In genomic region chr20:29756664-29757063, GRCh38 we compare ENCODE assay signal across 25 cellular contexts.
DNase-seq lines count a peak whose midpoint lies in the region; ATAC-seq, FAIRE-seq and TF ChIP-seq lines count a peak whose summit lies in the region.
"Had no signal": no experiment of that assay in that cellular context is flagged by ENCODE, and none has a peak within 500 bp of the region (broad histone marks: within the 10 kb centered on the region; RNA-seq: fewer than 3 reads in every experiment).

No MANE protein-coding gene starts in this region.

- H3K79me2 ChIP-seq in SK-N-SH (ENCODE audit: insufficient read depth) (no peaks in the 10 kb centered on the region), osteoblast (ENCODE audit: insufficient read depth, low read length) (no peaks in the 10 kb centered on the region)

- WGBS in SK-N-SH (ENCODE audit: low lambda C conversion rate), result 27% methylated on average over 15 of the region's 17 CpGs

- H3K9ac ChIP-seq in SK-N-SH (no peak overlapping the region), kidney (ENCODE audit: low read length in 2 of 2) (no peak overlapping the region)
- H3K9ac ChIP-seq: BLaER1 treated with 17β-estradiol and CSF1 and Interleukin-3, amounts not matched to agents 10 nM and 100 nM had no signal

- no peaks in the 10 kb centered on the region for H3F3A ChIP-seq in SK-N-SH (replicated peaks; ENCODE audit: insufficient read depth)

- DNase-seq in NCI-H2171 treated with DMSO at 0.1 percent for 48 hours (lab: John Stamatoyannopoulos, UW) (peak; percentile 19), NCI-H2171 (lab: John Stamatoyannopoulos, UW) (no peak), SK-N-SH (peak; percentile 6), kidney (peak; percentile 63), upper lobe of right lung (peak; percentile 39), osteoblast (ENCODE audit: insufficient read length, low spot score, missing footprints) (no peak)
- no peak for DNase-seq in activated naive CD4-positive, alpha-beta T cell treated with anti-CD3 and anti-CD28 coated beads for 36 hours
- DNase-seq: AML-193; CD4-positive, alpha-beta T cell; CD8-positive, alpha-beta T cell; DMS 273 treated with DMSO at 0.1 percent for 48 hours; DMS153; DMS53; DMS79; DND-41; EL; GDM1 had no signal

- CTCF ChIA-PET in SK-N-SH (lab: Yijun Ruan, JAX), result no interaction called here
- CTCF ChIA-PET in activated naive CD4-positive, alpha-beta T cell treated with anti-CD3 and anti-CD28 coated beads for 36 hours (lab: Charles Lee), result no interaction called here

- POLR2A ChIA-PET in SK-N-SH (lab: Yijun Ruan, JAX), result no interaction called here

- intact Hi-C loops in kidney (cut with DNase I), result no loop called here
- intact Hi-C loops in upper lobe of right lung (cut with DNase I), result no loop called here
- intact Hi-C loops in activated naive CD4-positive, alpha-beta T cell treated with anti-CD3 and anti-CD28 coated beads for 36 hours (cut with micrococcal nuclease), result no loop called here

- H3K4me3 ChIP-seq in SK-N-SH (ENCODE audit: low read depth in 2 of 2, low read length in 1 of 2) (no peak overlapping the region), kidney (ENCODE audit: low read length in 2 of 2) (no peak overlapping the region), upper lobe of right lung (no peak overlapping the region), osteoblast (ENCODE audit: insufficient read depth, low read length) (no peak overlapping the region)
- H3K4me3 ChIP-seq: A549; BLaER1 treated with 17β-estradiol and CSF1 and Interleukin-3, amounts not matched to agents 10 nM and 100 nM; GM12878 had no signal

- H3K4me3 Mint-ChIP-seq in activated naive CD4-positive, alpha-beta T cell treated with anti-CD3 and anti-CD28 coated beads for 36 hours, result no peak overlapping the region
- H3K4me3 Mint-ChIP-seq: B cell; CD4-positive, alpha-beta T cell; CD8-positive, alpha-beta T cell had no signal

- H3K27me3 ChIP-seq in SK-N-SH (ENCODE audit: insufficient read depth), result no peaks in the 10 kb centered on the region
- H3K27me3 ChIP-seq in upper lobe of right lung, result no peaks in the 10 kb centered on the region
- no peaks in the 10 kb centered on the region for H3K27me3 ChIP-seq in osteoblast (ENCODE audit: insufficient read depth, low read length)
- H3K27me3 ChIP-seq: BLaER1 treated with 17β-estradiol and CSF1 and Interleukin-3, amounts not matched to agents 10 nM and 100 nM had no signal

- TF ChIP-seq CTCF in SK-N-SH (IDR thresholded peaks at IDR 0.05) (no peak), kidney (IDR thresholded peaks at IDR 0.05; ENCODE audit: borderline replicate concordance, extremely low read depth, insufficient read depth) (no peak), upper lobe of right lung (IDR thresholded peaks at IDR 0.05) (no peak), osteoblast (IDR thresholded peaks at IDR 0.05; ENCODE audit: extremely low read depth, low read depth, low read length) (no peak)

- H3K4me1 Mint-ChIP-seq in activated naive CD4-positive, alpha-beta T cell treated with anti-CD3 and anti-CD28 coated beads for 36 hours (ENCODE audit: low read depth), result peaks cover 15% of the 10 kb centered on the region
- H3K4me1 Mint-ChIP-seq: B cell had no signal

- H3K4me1 ChIP-seq in SK-N-SH (ENCODE audit: control insufficient read depth in 1 of 2, insufficient read depth in 2 of 2, low read depth in 1 of 2, low read length in 1 of 2) (no peaks in the 10 kb centered on the region), kidney (ENCODE audit: control insufficient read depth in 1 of 2, insufficient read depth in 1 of 2, low read depth in 1 of 2, low read length in 2 of 2) (no peaks in the 10 kb centered on the region), upper lobe of right lung (no peaks in the 10 kb centered on the region), osteoblast (ENCODE audit: insufficient read depth, low read length) (no peaks in the 10 kb centered on the region)
- H3K4me1 ChIP-seq: A549; BLaER1 treated with 17β-estradiol and CSF1 and Interleukin-3, amounts not matched to agents 10 nM and 100 nM had no signal

- H4K20me1 ChIP-seq in SK-N-SH (ENCODE audit: insufficient read depth) (no peaks in the 10 kb centered on the region), osteoblast (ENCODE audit: insufficient read depth, low read length) (no peaks in the 10 kb centered on the region)
- H4K20me1 ChIP-seq: BLaER1 treated with 17β-estradiol and CSF1 and Interleukin-3, amounts not matched to agents 10 nM and 100 nM had no signal

- ATAC-seq in upper lobe of right lung, result no peak
- ATAC-seq: CD8-positive, alpha-beta T cell; GM12878 had no signal

- no peaks in the 10 kb centered on the region for H3K9me2 ChIP-seq in SK-N-SH

- H3K36me3 ChIP-seq in SK-N-SH (replicated peaks in 1 of 2; ENCODE audit: control insufficient read depth in 1 of 2, insufficient read depth in 2 of 2, low read length in 1 of 2), result no peaks in the 10 kb centered on the region
- H3K36me3 ChIP-seq in kidney (ENCODE audit: control insufficient read depth in 1 of 2, insufficient read depth in 2 of 2, low read length in 2 of 2), result no peaks in the 10 kb centered on the region
- no peaks in the 10 kb centered on the region for H3K36me3 ChIP-seq in upper lobe of right lung
- no peaks in the 10 kb centered on the region for H3K36me3 ChIP-seq in osteoblast (ENCODE audit: insufficient read depth, low read length)
- H3K36me3 ChIP-seq: BLaER1 treated with 17β-estradiol and CSF1 and Interleukin-3, amounts not matched to agents 10 nM and 100 nM had no signal

- peaks cover 25% of the 10 kb centered on the region for H3K9me3 Mint-ChIP-seq in activated naive CD4-positive, alpha-beta T cell treated with anti-CD3 and anti-CD28 coated beads for 36 hours

- H3K9me3 ChIP-seq in SK-N-SH, result no peaks in the 10 kb centered on the region
- H3K9me3 ChIP-seq in kidney (ENCODE audit: control insufficient read depth in 1 of 2, low read length in 2 of 2), result no peaks in the 10 kb centered on the region
- no peaks in the 10 kb centered on the region for H3K9me3 ChIP-seq in upper lobe of right lung
- H3K9me3 ChIP-seq in osteoblast (ENCODE audit: low read depth, low read length), result no peaks in the 10 kb centered on the region
- H3K9me3 ChIP-seq: A549 had no signal

- no peak overlapping the region for H3K27ac Mint-ChIP-seq in activated naive CD4-positive, alpha-beta T cell treated with anti-CD3 and anti-CD28 coated beads for 36 hours
- H3K27ac Mint-ChIP-seq: B cell; CD4-positive, alpha-beta T cell; CD8-positive, alpha-beta T cell had no signal

- no peak overlapping the region for H3K27ac ChIP-seq in SK-N-SH (ENCODE audit: low read depth in 2 of 2, low read length in 1 of 2)
- no peak overlapping the region for H3K27ac ChIP-seq in kidney (ENCODE audit: low read depth in 2 of 2, low read length in 2 of 2)
- no peak overlapping the region for H3K27ac ChIP-seq in upper lobe of right lung
- H3K27ac ChIP-seq in osteoblast (ENCODE audit: low read depth, low read length), result no peak overlapping the region
- H3K27ac ChIP-seq: 22Rv1; A549; BLaER1 treated with 17β-estradiol and CSF1 and Interleukin-3, amounts not matched to agents 10 nM and 100 nM; C4-2B had no signal

- peaks cover 6% of the 10 kb centered on the region for H3K27me3 Mint-ChIP-seq in activated naive CD4-positive, alpha-beta T cell treated with anti-CD3 and anti-CD28 coated beads for 36 hours (ENCODE audit: low read depth)
- H3K27me3 Mint-ChIP-seq: B cell; CD4-positive, alpha-beta T cell had no signal

- H3K36me3 Mint-ChIP-seq in activated naive CD4-positive, alpha-beta T cell treated with anti-CD3 and anti-CD28 coated beads for 36 hours (ENCODE audit: low read depth), result peaks cover 11% of the 10 kb centered on the region
- H3K36me3 Mint-ChIP-seq: CD8-positive, alpha-beta T cell had no signal

- H2AFZ ChIP-seq in SK-N-SH (ENCODE audit: low read depth) (no peak overlapping the region), osteoblast (ENCODE audit: low read length) (no peak overlapping the region)

- no peak for FAIRE-seq in kidney (lab: Jason Lieb, UNC)
- FAIRE-seq: A549, GM12878, GM12892, GM18507 had no signal

- no peak for TF ChIP-seq RAD21 in SK-N-SH (IDR thresholded peaks at IDR 0.05; ENCODE audit: low read length)

- H3K4me2 ChIP-seq in SK-N-SH, result peak overlapping the region; percentile 67; the same call in 1 of the 2 replicates
- H3K4me2 ChIP-seq in osteoblast (ENCODE audit: insufficient read depth, low read length), result no peak overlapping the region
- H3K4me2 ChIP-seq: A549; BLaER1 treated with 17β-estradiol and CSF1 and Interleukin-3, amounts not matched to agents 10 nM and 100 nM had no signal

- no peak for TF ChIP-seq EP300 in SK-N-SH (IDR thresholded peaks at IDR 0.05; ENCODE audit: borderline replicate concordance in 1 of 2, low read depth in 1 of 2, low read length in 1 of 2)

TF ChIP-seq in SK-N-SH, 30 proteins besides CTCF, POLR2A, EP300 and RAD21:
- TF ChIP-seq IRF3 (IDR thresholded peaks at IDR 0.05; ENCODE audit: low read depth, low read length) (no peak), NFIC (IDR thresholded peaks at IDR 0.05; ENCODE audit: borderline replicate concordance) (no peak), USF1 (IDR thresholded peaks at IDR 0.05; ENCODE audit: borderline replicate concordance, low read depth) (no peak), TEAD4 (IDR thresholded peaks at IDR 0.05; ENCODE audit: borderline replicate concordance, insufficient read depth) (no peak)

Comparison
In these comparisons a context has a peak if more than half of its experiments do, and no peak if none do; other contexts are left out.
1. DNase-seq: peak in NCI-H2171 treated with DMSO at 0.1 percent for 48 hours (single experiment), SK-N-SH (single experiment), kidney (single experiment) and upper lobe of right lung (single experiment); none in NCI-H2171 (single experiment), osteoblast (single experiment) and activated naive CD4-positive, alpha-beta T cell treated with anti-CD3 and anti-CD28 coated beads for 36 hours (single experiment).